15 cellular contexts compared by ENCODE assay signal in genomic region chr3:45109736-45110135, GRCh38. TPM values are rescaled to one million over a fixed set of nuclear protein-coding genes. Genes with fewer than 3 reads are reported as not detected.
DNase-seq lines count a peak whose midpoint lies in the region; ATAC-seq and TF ChIP-seq lines count a peak whose summit lies in the region.
"Had no signal": no experiment of that assay in that cellular context is flagged by ENCODE, and none has a peak within 500 bp of the region (broad histone marks: within the 10 kb centered on the region; RNA-seq: fewer than 3 reads in every experiment).

No MANE protein-coding gene starts in this region.

- peaks cover 57% of the 10 kb centered on the region for H3K4me1 Mint-ChIP-seq in T-helper 1 cell treated with Interleukin-12 subunit alpha and Interleukin-12 subunit beta and Interleukin-4 antibody, amounts not matched to agents 30 μg/mL and 1 μg/mL, for 36 hours (ENCODE audit: low read depth)
- H3K4me1 Mint-ChIP-seq in activated CD4-positive, alpha-beta memory T cell treated with anti-CD3 and anti-CD28 coated beads, Interleukin-2, amount 10 ng/mL, durations not matched to agents 7 days and 5 days, result peaks cover 84% of the 10 kb centered on the region

- no peaks in the 10 kb centered on the region for H3K9me3 Mint-ChIP-seq in T-helper 1 cell treated with Interleukin-12 subunit alpha and Interleukin-12 subunit beta and Interleukin-4 antibody, amounts not matched to agents 30 μg/mL and 1 μg/mL, for 36 hours
- H3K9me3 Mint-ChIP-seq in activated CD4-positive, alpha-beta memory T cell treated with anti-CD3 and anti-CD28 coated beads, Interleukin-2, amount 10 ng/mL, durations not matched to agents 7 days and 5 days, result no peaks in the 10 kb centered on the region
- H3K9me3 Mint-ChIP-seq: neural progenitor cell had no signal

- in situ Hi-C loops in G401 (cut with HindIII; ENCODE audit: low sequenced_read_pairs), result no loop called here

- H3K36me3 Mint-ChIP-seq in T-helper 1 cell treated with Interleukin-12 subunit alpha and Interleukin-12 subunit beta and Interleukin-4 antibody, amounts not matched to agents 30 μg/mL and 1 μg/mL, for 36 hours (ENCODE audit: low read depth), result peaks cover 15% of the 10 kb centered on the region
- peaks cover 29% of the 10 kb centered on the region for H3K36me3 Mint-ChIP-seq in activated CD4-positive, alpha-beta memory T cell treated with anti-CD3 and anti-CD28 coated beads, Interleukin-2, amount 10 ng/mL, durations not matched to agents 7 days and 5 days (ENCODE audit: low read depth)
- H3K36me3 Mint-ChIP-seq: neural progenitor cell had no signal

- no peaks in the 10 kb centered on the region for H3K9me3 ChIP-seq in mucosa of rectum (ENCODE audit: control insufficient read depth in 2 of 2, low read length in 2 of 2)
- H3K9me3 ChIP-seq: lower lobe of right lung, right atrium auricular region, uterus had no signal

- H3K4me1 ChIP-seq in mucosa of rectum (ENCODE audit: control insufficient read depth in 2 of 2, insufficient read depth in 2 of 2, low read length in 2 of 2), result peaks cover 27% of the 10 kb centered on the region in 2 donors
- H3K4me1 ChIP-seq: neural progenitor cell, uterus had no signal

- H3K27ac Mint-ChIP-seq in T-helper 1 cell treated with Interleukin-12 subunit alpha and Interleukin-12 subunit beta and Interleukin-4 antibody, amounts not matched to agents 30 μg/mL and 1 μg/mL, for 36 hours, result peak overlapping the region; percentile 78
- H3K27ac Mint-ChIP-seq in activated CD4-positive, alpha-beta memory T cell treated with anti-CD3 and anti-CD28 coated beads, Interleukin-2, amount 10 ng/mL, durations not matched to agents 7 days and 5 days, result peak overlapping the region; percentile 62

- H3K36me3 ChIP-seq in mucosa of rectum (ENCODE audit: control insufficient read depth in 2 of 2, insufficient read depth in 2 of 2, low read length in 2 of 2), result peaks cover 16 to 29% of the 10 kb centered on the region in 2 donors
- H3K36me3 ChIP-seq: neural progenitor cell, right atrium auricular region, uterus had no signal

- DNase-seq in T-helper 1 cell, result no peak
- no peak for DNase-seq in HL-60 (ENCODE audit: low read depth in 1 of 2, low spot score in 1 of 2)
- no peak for DNase-seq in activated CD4-positive, alpha-beta memory T cell treated with anti-CD3 and anti-CD28 coated beads, Interleukin-2, amount 10 ng/mL, durations not matched to agents 7 days and 5 days
- DNase-seq in stimulated activated CD4-positive, alpha-beta T cell treated with anti-CD3 and anti-CD28 coated beads, Interleukin-15, amount 100 ng/mL, for 24 hours, result no peak
- no peak for DNase-seq in G401 (ENCODE audit: low spot score)
- DNase-seq: lower lobe of right lung; NCI-H1092 treated with DMSO at 0.1 percent for 48 hours; NCI-H2171; stimulated activated CD4-positive, alpha-beta T cell treated with anti-CD3 and anti-CD28 coated beads, Interleukin-4, amount 100 ng/mL, for 1 hour; uterus had no signal

- TF ChIP-seq CTCF in HL-60 (IDR thresholded peaks at IDR 0.05; ENCODE audit: insufficient read depth, low read length), result no peak

- H3K4me3 ChIP-seq in HL-60 (replicated peaks; ENCODE audit: insufficient read depth, low read length) (no peak overlapping the region; the same call in 1 of the 2 replicates), mucosa of rectum (ENCODE audit: low read length in 2 of 2) (peak overlapping the region; percentile 37 to 66)
- H3K4me3 ChIP-seq: lower lobe of right lung, neural progenitor cell, right atrium auricular region, uterus had no signal

- H3K27ac ChIP-seq in HL-60 (replicated peaks) (peak overlapping the region; percentile 81), mucosa of rectum (ENCODE audit: low read depth in 2 of 2, low read length in 2 of 2) (peak overlapping the region; percentile 96)
- H3K27ac ChIP-seq: neural progenitor cell, uterus had no signal

- peak overlapping the region; percentile 78 for H3K4me3 Mint-ChIP-seq in T-helper 1 cell treated with Interleukin-12 subunit alpha and Interleukin-12 subunit beta and Interleukin-4 antibody, amounts not matched to agents 30 μg/mL and 1 μg/mL, for 36 hours
- peak overlapping the region; percentile 61 for H3K4me3 Mint-ChIP-seq in activated CD4-positive, alpha-beta memory T cell treated with anti-CD3 and anti-CD28 coated beads, Interleukin-2, amount 10 ng/mL, durations not matched to agents 7 days and 5 days
- H3K4me3 Mint-ChIP-seq: neural progenitor cell had no signal

- no peak for ATAC-seq in HG03378 (IDR thresholded peaks at IDR 0.05; ENCODE audit: unreplicated experiment)

- CTCF ChIA-PET in activated CD4-positive, alpha-beta memory T cell treated with anti-CD3 and anti-CD28 coated beads, Interleukin-2, amount 10 ng/mL, durations not matched to agents 7 days and 5 days (lab: Charles Lee), result interaction anchor here (1.2 kb wide), 1 partner anchor 101 kb away, joined by 3 read pairs; no protein-coding TSS in a partner anchor

- peaks cover 65% of the 10 kb centered on the region for H3K27me3 Mint-ChIP-seq in T-helper 1 cell treated with Interleukin-12 subunit alpha and Interleukin-12 subunit beta and Interleukin-4 antibody, amounts not matched to agents 30 μg/mL and 1 μg/mL, for 36 hours (ENCODE audit: low read depth)
- H3K27me3 Mint-ChIP-seq in activated CD4-positive, alpha-beta memory T cell treated with anti-CD3 and anti-CD28 coated beads, Interleukin-2, amount 10 ng/mL, durations not matched to agents 7 days and 5 days, result peaks cover 29% of the 10 kb centered on the region

- POLR2A ChIA-PET in activated CD4-positive, alpha-beta memory T cell treated with anti-CD3 and anti-CD28 coated beads, Interleukin-2, amount 10 ng/mL, durations not matched to agents 7 days and 5 days (lab: Charles Lee), result interaction anchor here (0.7 to 1.0 kb wide), 2 partner anchors 8 to 57 kb away, joined by 3 read pairs; no protein-coding TSS in a partner anchor

- H3K9ac ChIP-seq in mucosa of rectum (ENCODE audit: low read depth in 1 of 2, low read length in 2 of 2), result no peak overlapping the region
- H3K9ac ChIP-seq: neural progenitor cell had no signal

- H3K27me3 ChIP-seq in HL-60 (ENCODE audit: insufficient read depth, poor library complexity, severe bottlenecking) (no peaks in the 10 kb centered on the region), mucosa of rectum (ENCODE audit: control insufficient read depth in 2 of 2, insufficient read depth in 2 of 2, low read length in 2 of 2) (peaks cover 0 to 2% of the 10 kb centered on the region in 2 donors)
- H3K27me3 ChIP-seq: neural progenitor cell, right atrium auricular region, uterus had no signal

RNA-seq across cellular contexts. Expression of gene CDCP1, which starts 36.4 kb away (rescaled TPM):
- 1 to 10 TPM; 1.9 to 2.2 TPM for total RNA-seq in activated CD4-positive, alpha-beta memory T cell treated with anti-CD3 and anti-CD28 coated beads, Interleukin-2, amount 10 ng/mL, durations not matched to agents 7 days and 5 days
- total RNA-seq in G401 (2014; rRNA removed; shearing (Covaris generic)), result not detected in 2 replicates
